13 cellular contexts compared by ENCODE assay signal in the genomic region with DNA sequence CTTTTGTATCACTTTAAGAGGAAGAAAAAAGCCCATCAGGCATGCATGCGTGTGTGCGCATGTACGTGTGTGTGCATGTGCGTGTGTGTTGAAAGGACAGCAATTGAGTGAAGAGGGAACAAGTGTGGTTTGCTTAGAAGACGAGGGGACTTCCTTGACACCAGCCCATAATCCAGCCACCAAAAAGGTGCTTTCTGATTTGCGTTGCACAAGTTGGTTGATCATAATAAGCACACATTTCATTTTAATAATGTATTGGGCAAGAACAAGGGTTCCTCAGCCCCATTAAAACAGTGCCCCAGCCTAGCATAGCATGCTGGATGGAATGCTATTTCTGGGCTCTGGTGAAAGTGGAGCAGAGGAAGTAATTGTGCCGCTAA.
DNase-seq lines count a peak whose midpoint lies in the region; ATAC-seq and TF ChIP-seq lines count a peak whose summit lies in the region.
"Had no signal": no experiment of that assay in that cellular context is flagged by ENCODE, and none has a peak within 500 bp of the region (broad histone marks: within the 10 kb centered on the region; RNA-seq: fewer than 3 reads in every experiment).

No MANE protein-coding gene starts in this region.

- H3K36me3 Mint-ChIP-seq in dendritic cell treated with granulocyte-macrophage colony-stimulating factor and Interleukin-4, amounts not matched to agents 40 ng/mL and 50 ng/mL, for 4 days (ENCODE audit: low read depth), result no peaks in the 10 kb centered on the region

- no peaks in the 10 kb centered on the region for H3K27me3 ChIP-seq in osteoblast (ENCODE audit: insufficient read depth, low read length)

- no peak for TF ChIP-seq CTCF in NB4 (IDR thresholded peaks at IDR 0.05; ENCODE audit: low read depth, low read length)
- no peak for TF ChIP-seq CTCF in osteoblast (IDR thresholded peaks at IDR 0.05; ENCODE audit: extremely low read depth, low read depth, low read length)
- no peak for TF ChIP-seq CTCF in coronary artery (IDR thresholded peaks at IDR 0.05)

- H3K27ac Mint-ChIP-seq in dendritic cell treated with granulocyte-macrophage colony-stimulating factor and Interleukin-4, amounts not matched to agents 40 ng/mL and 50 ng/mL, for 4 days, result peak overlapping the region; percentile 70
- H3K27ac Mint-ChIP-seq: T-helper 1 cell treated with Interleukin-12 subunit alpha and Interleukin-12 subunit beta and Interleukin-4 antibody, amounts not matched to agents 30 μg/mL and 1 μg/mL, for 36 hours had no signal

- H3K36me3 ChIP-seq in osteoblast (ENCODE audit: insufficient read depth, low read length), result no peaks in the 10 kb centered on the region

- H3K4me2 ChIP-seq in osteoblast (ENCODE audit: insufficient read depth, low read length), result peak overlapping the region; percentile 65

- no peak for ATAC-seq in HG02973 (IDR thresholded peaks at IDR 0.05; ENCODE audit: unreplicated experiment)
- ATAC-seq: Panc1 had no signal

- H4K20me1 ChIP-seq in osteoblast (ENCODE audit: insufficient read depth, low read length), result no peaks in the 10 kb centered on the region

- no peak for TF ChIP-seq POLR2A in NB4 (IDR thresholded peaks at IDR 0.05; ENCODE audit: extremely low read depth, insufficient read length)

- H3K27me3 Mint-ChIP-seq in dendritic cell treated with granulocyte-macrophage colony-stimulating factor and Interleukin-4, amounts not matched to agents 40 ng/mL and 50 ng/mL, for 4 days, result no peaks in the 10 kb centered on the region

- peaks cover 7% of the 10 kb centered on the region for H3K9me3 Mint-ChIP-seq in dendritic cell treated with granulocyte-macrophage colony-stimulating factor and Interleukin-4, amounts not matched to agents 40 ng/mL and 50 ng/mL, for 4 days

- H3K79me2 ChIP-seq in osteoblast (ENCODE audit: insufficient read depth, low read length), result no peaks in the 10 kb centered on the region

- DNase-seq in NCI-H2227 (lab: John Stamatoyannopoulos, UW; ENCODE audit: unreplicated experiment), result peak; percentile 41
- DNase-seq in NCI-H2227 treated with DMSO at 0.1 percent for 48 hours (lab: John Stamatoyannopoulos, UW), result no peak
- DNase-seq in NB4 (ENCODE audit: low read depth), result peak; percentile 53
- DNase-seq in osteoblast (ENCODE audit: insufficient read length, low spot score, missing footprints), result no peak
- DNase-seq in coronary artery (ENCODE audit: low spot score), result no peak
- DNase-seq in mucosa of gallbladder (ENCODE audit: low spot score), result no peak
- DNase-seq: activated CD4-positive, alpha-beta T cell treated with anti-CD3 and anti-CD28 coated beads, Interleukin-2, amount 50 U/mL, for 1 hour; MM.1S; nucleus accumbens had no signal

- no peak overlapping the region for H3K4me3 ChIP-seq in NB4 (ENCODE audit: low read depth, low read length)
- H3K4me3 ChIP-seq in osteoblast (ENCODE audit: insufficient read depth, low read length), result peak overlapping the region; percentile 35
- H3K4me3 ChIP-seq in coronary artery, result no peak overlapping the region

- H3K4me1 Mint-ChIP-seq in dendritic cell treated with granulocyte-macrophage colony-stimulating factor and Interleukin-4, amounts not matched to agents 40 ng/mL and 50 ng/mL, for 4 days (ENCODE audit: low read depth), result peaks cover 27% of the 10 kb centered on the region

- intact Hi-C loops in dendritic cell treated with granulocyte-macrophage colony-stimulating factor and Interleukin-4, amounts not matched to agents 40 ng/mL and 50 ng/mL, for 4 days (cut with micrococcal nuclease), result no loop called here

- no peak overlapping the region for H3K4me3 Mint-ChIP-seq in dendritic cell treated with granulocyte-macrophage colony-stimulating factor and Interleukin-4, amounts not matched to agents 40 ng/mL and 50 ng/mL, for 4 days
- H3K4me3 Mint-ChIP-seq: T-helper 1 cell treated with Interleukin-12 subunit alpha and Interleukin-12 subunit beta and Interleukin-4 antibody, amounts not matched to agents 30 μg/mL and 1 μg/mL, for 36 hours had no signal

- peak overlapping the region; percentile 5 for H3K27ac ChIP-seq in osteoblast (ENCODE audit: low read depth, low read length)
- no peak overlapping the region for H3K27ac ChIP-seq in coronary artery

- H3K4me1 ChIP-seq in osteoblast (ENCODE audit: insufficient read depth, low read length), result peaks cover 11% of the 10 kb centered on the region

- H3K9me3 ChIP-seq in osteoblast (ENCODE audit: low read depth, low read length), result no peaks in the 10 kb centered on the region

- peak overlapping the region; percentile 19 for H2AFZ ChIP-seq in osteoblast (ENCODE audit: low read length)

Comparison
In these comparisons a context has a peak if more than half of its experiments do, and no peak if none do; other contexts are left out.
1. DNase-seq: peak in NCI-H2227 (single experiment) and NB4 (single experiment); none in NCI-H2227 treated with DMSO at 0.1 percent for 48 hours (single experiment), osteoblast (single experiment), coronary artery (single experiment) and mucosa of gallbladder (single experiment).